10 cellular contexts compared by ENCODE assay signal in genomic region chr17:10059684-10060211, GRCh38.
A peak's percentile ranks its signal among the peaks of the same experiment; 100 is the strongest.
DNase-seq lines count a peak whose midpoint lies in the region; ATAC-seq and TF ChIP-seq lines count a peak whose summit lies in the region.
"Had no signal": no experiment of that assay in that cellular context is flagged by ENCODE, and none has a peak within 500 bp of the region (broad histone marks: within the 10 kb centered on the region; RNA-seq: fewer than 3 reads in every experiment).

No MANE protein-coding gene starts in this region.

- no peaks in the 10 kb centered on the region for H3K27me3 ChIP-seq in DOHH2 (ENCODE audit: control insufficient read depth, low read length)
- no peaks in the 10 kb centered on the region for H3K27me3 ChIP-seq in stomach
- H3K27me3 ChIP-seq: MG63 had no signal

- H3K4me1 ChIP-seq in DOHH2 (ENCODE audit: control insufficient read depth, low read length) (peaks cover 16% of the 10 kb centered on the region), stomach (peaks cover 0 to 37% (median 14%) of the 10 kb centered on the region in 4 donors)

- H3K4me2 ChIP-seq in DOHH2 (ENCODE audit: low read length), result peak overlapping the region; percentile 50

- TF ChIP-seq CTCF in DOHH2 (IDR thresholded peaks at IDR 0.05; ENCODE audit: low read depth, low read length, poor library complexity, severe bottlenecking) (no peak), stomach (IDR thresholded peaks at IDR 0.05) (no peak)

- no peak for TF ChIP-seq POLR2A in stomach (IDR thresholded peaks at IDR 0.05)

- peak; percentile 59 for ATAC-seq in GM21360 (IDR thresholded peaks at IDR 0.05; ENCODE audit: unreplicated experiment)
- ATAC-seq in HG03432 (IDR thresholded peaks at IDR 0.05; ENCODE audit: unreplicated experiment), result peak; percentile 81
- ATAC-seq in Right ventricle myocardium superior (ENCODE audit: poor library complexity), result peak; percentile 62

- H3K4me3 ChIP-seq in DOHH2 (ENCODE audit: low read length), result 0 out of 2 replicates have a peak overlapping the region, but pooled peaks have one; percentile 17
- no peak overlapping the region for H3K4me3 ChIP-seq in stomach
- H3K4me3 ChIP-seq: MG63 had no signal

- no peaks in the 10 kb centered on the region for H4K20me1 ChIP-seq in DOHH2 (ENCODE audit: control insufficient read depth, insufficient read depth, low read depth, low read length)

- H3K9me3 ChIP-seq in DOHH2 (ENCODE audit: control insufficient read depth, insufficient read depth, low read length) (no peaks in the 10 kb centered on the region; the same call in 1 of the 2 replicates), stomach (no peaks in the 10 kb centered on the region)
- H3K9me3 ChIP-seq: MG63 had no signal

- no peaks in the 10 kb centered on the region for H3F3A ChIP-seq in DOHH2 (ENCODE audit: control insufficient read depth, insufficient read depth)

- H3K36me3 ChIP-seq in DOHH2 (ENCODE audit: control insufficient read depth, low read length), result no peaks in the 10 kb centered on the region
- H3K36me3 ChIP-seq in stomach, result no peaks in the 10 kb centered on the region
- H3K36me3 ChIP-seq: MG63 had no signal

- peak; percentile 70 for DNase-seq in Right ventricle myocardium superior
- DNase-seq in AG08396 (ENCODE audit: low spot score), result no peak
- no peak for DNase-seq in stomach
- no peak for DNase-seq in activated CD8-positive, alpha-beta memory T cell treated with anti-CD3 and anti-CD28 coated beads, Interleukin-2, amount 50 U/mL, for 4 hours
- no peak for DNase-seq in DMS79 (lab: John Stamatoyannopoulos, UW)
- DNase-seq: CD8-positive, alpha-beta memory T cell; MG63 had no signal

- no peaks in the 10 kb centered on the region for H3K79me2 ChIP-seq in DOHH2 (ENCODE audit: control insufficient read depth, low read length)

- TF ChIP-seq EP300 in stomach (IDR thresholded peaks at IDR 0.05), result no peak

- intact Hi-C loops in Right ventricle myocardium superior (cut with DNase I) (loop anchor here (10.0 kb wide), 1 partner anchor 45 kb away; no protein-coding TSS in a partner anchor), stomach (cut with DNase I; ENCODE audit: low total_unique reads) (no loop called here)

- no peak overlapping the region for H3K27ac ChIP-seq in DOHH2 (ENCODE audit: low read depth, low read length)
- peak overlapping the region in 1 of 5 donors; percentile 10 for H3K27ac ChIP-seq in stomach

- WGBS in stomach, 5 donors, result 49 to 76% (median 64%) methylated on average over 11 of the region's 11 CpGs

- H3K9me2 ChIP-seq in DOHH2 (replicated peaks; ENCODE audit: control insufficient read depth, low read length), result no peaks in the 10 kb centered on the region
